Comparison of ENCODE assay signal across 22 cellular contexts in the genomic region with DNA sequence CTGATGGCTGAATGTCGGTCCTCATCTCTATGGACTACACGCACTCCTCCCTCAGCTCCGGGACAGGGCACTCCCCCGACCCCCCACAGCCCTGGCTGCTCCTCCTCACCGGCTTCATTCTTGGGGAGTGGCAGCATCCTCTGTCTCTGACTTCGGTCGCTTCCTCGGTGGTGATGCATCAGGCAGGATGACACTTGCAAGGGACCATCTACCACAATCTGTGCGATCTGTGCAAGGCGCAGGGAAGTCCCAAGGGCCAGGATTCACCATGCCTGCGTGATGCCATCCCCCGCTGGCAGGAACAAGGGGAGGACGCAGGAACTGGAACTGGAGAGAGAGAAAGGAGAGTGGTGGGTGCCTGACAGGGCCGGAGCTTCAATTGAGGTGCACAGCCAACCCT. TPM values are rescaled to one million over a fixed set of nuclear protein-coding genes. Genes with fewer than 3 reads are reported as not detected.
"Had no signal": no experiment of that assay in that cellular context is flagged by ENCODE, and none has a peak within 500 bp of the region (broad histone marks: within the 10 kb centered on the region; RNA-seq: fewer than 3 reads in every experiment).

No MANE protein-coding gene starts in this region.

- DNase-seq: colonic mucosa; cortex of kidney; effector CD8-positive, alpha-beta T cell; effector memory CD8-positive, alpha-beta T cell; endodermal cell; erythroblast; foreskin keratinocyte; heart left ventricle; hippocampal formation; left cardiac atrium; left lung; left ventricle myocardium superior; mammary epithelial cell; mesendoderm; midbrain had no signal

- H3K27ac ChIP-seq: colonic mucosa, epithelial cell of prostate, foreskin keratinocyte, gastroesophageal sphincter, heart left ventricle, left lung had no signal

- H3K4me1 ChIP-seq: colonic mucosa, foreskin keratinocyte had no signal

- H3K27ac Mint-ChIP-seq: dendritic cell treated with granulocyte-macrophage colony-stimulating factor and Interleukin-4, amounts not matched to agents 40 ng/mL and 50 ng/mL, for 4 days; effector memory CD8-positive, alpha-beta T cell; endodermal cell; memory B cell had no signal

- H3K4me3 Mint-ChIP-seq: dendritic cell treated with granulocyte-macrophage colony-stimulating factor and Interleukin-4, amounts not matched to agents 40 ng/mL and 50 ng/mL, for 4 days; effector memory CD8-positive, alpha-beta T cell; endodermal cell; memory B cell had no signal

- H3K9me3 Mint-ChIP-seq: dendritic cell treated with granulocyte-macrophage colony-stimulating factor and Interleukin-4, amounts not matched to agents 40 ng/mL and 50 ng/mL, for 4 days; effector memory CD8-positive, alpha-beta T cell; endodermal cell had no signal

- H3K9me3 ChIP-seq: colonic mucosa, gastroesophageal sphincter, heart left ventricle, left lung had no signal

- H3K4me3 ChIP-seq: colonic mucosa, gastroesophageal sphincter, heart left ventricle, left lung, lung had no signal

- H3K36me3 ChIP-seq: colonic mucosa, gastroesophageal sphincter, heart left ventricle, left lung had no signal

- H3K4me1 Mint-ChIP-seq: endodermal cell, memory B cell had no signal

RNA-seq across cellular contexts. Expression of a gene that starts 2.2 kb away (rescaled TPM):
- total RNA-seq: esophagus mucosa, lower leg skin had no signal
- polyA plus RNA-seq: mammary epithelial cell had no signal
